Comparison of ENCODE assay signal across 28 cellular contexts in genomic region chr1:20031836-20032235, GRCh38. TPM values are rescaled to one million over a fixed set of nuclear protein-coding genes. Genes with fewer than 3 reads are reported as not detected.
"Had no signal": no experiment of that assay in that cellular context is flagged by ENCODE, and none has a peak within 500 bp of the region (broad histone marks: within the 10 kb centered on the region; RNA-seq: fewer than 3 reads in every experiment).

No MANE protein-coding gene starts in this region.

- H3K27me3 ChIP-seq: colonic mucosa, neural progenitor cell, pancreas, sigmoid colon had no signal

- H3K4me3 ChIP-seq: colonic mucosa, left lung, lung, neural progenitor cell, pancreas, sigmoid colon, skin epidermis, thoracic aorta, transverse colon had no signal

- H3K4me3 Mint-ChIP-seq: endodermal cell; natural killer cell treated with Interleukin-12 subunit alpha and Interleukin-12 subunit beta and Interleukin-15 and Interleukin-18, amount 100 ng/mL, for 72 hours; neural progenitor cell; stimulated activated naive B cell treated with anti-CD40 and anti-IgM and Interleukin-4, amounts not matched to agents 10 μg/mL and 1 μg/mL and 100 μg/mL, for 72 hours; stimulated activated naive CD8-positive, alpha-beta T cell treated with anti-CD3 and anti-CD28 coated beads, Interleukin-15, amount 100 ng/mL, for 72 hours had no signal

- H3K36me3 Mint-ChIP-seq: neural progenitor cell had no signal

- DNase-seq: colonic mucosa; effector CD4-positive, alpha-beta T cell; endodermal cell; erythroblast; foreskin melanocyte; head of caudate nucleus; islet precursor cell; left lung; mesenchymal stem cell; midbrain; nucleus accumbens; pancreas; retina; sigmoid colon; stimulated activated CD4-positive, alpha-beta T cell treated with anti-CD3 and anti-CD28 coated beads, Interleukin-2, amount 100 ng/mL, for 24 hours; stimulated activated CD4-positive, alpha-beta T cell treated with anti-CD3 and anti-CD28 coated beads, Interleukin-4, amount 100 ng/mL, for 4 hours; stimulated activated naive B cell treated with anti-CD40 and anti-IgM and Interleukin-4, amounts not matched to agents 10 μg/mL and 1 μg/mL and 100 μg/mL, for 72 hours; stimulated activated naive CD8-positive, alpha-beta T cell treated with anti-CD3 and anti-CD28 coated beads, Interleukin-15, amount 100 ng/mL, for 72 hours; transverse colon had no signal

- H3K9me3 ChIP-seq: colonic mucosa, pancreas had no signal

- H3K27ac Mint-ChIP-seq: endodermal cell; natural killer cell treated with Interleukin-12 subunit alpha and Interleukin-12 subunit beta and Interleukin-15 and Interleukin-18, amount 100 ng/mL, for 72 hours; neural progenitor cell; progenitor cell of endocrine pancreas; stimulated activated naive B cell treated with anti-CD40 and anti-IgM and Interleukin-4, amounts not matched to agents 10 μg/mL and 1 μg/mL and 100 μg/mL, for 72 hours; stimulated activated naive CD8-positive, alpha-beta T cell treated with anti-CD3 and anti-CD28 coated beads, Interleukin-15, amount 100 ng/mL, for 72 hours had no signal

- H3K4me1 Mint-ChIP-seq: endodermal cell; neural progenitor cell; stimulated activated naive B cell treated with anti-CD40 and anti-IgM and Interleukin-4, amounts not matched to agents 10 μg/mL and 1 μg/mL and 100 μg/mL, for 72 hours; stimulated activated naive CD8-positive, alpha-beta T cell treated with anti-CD3 and anti-CD28 coated beads, Interleukin-15, amount 100 ng/mL, for 72 hours had no signal

- H3K4me1 ChIP-seq: colonic mucosa, left lung, neural progenitor cell, pancreas, sigmoid colon, transverse colon had no signal

- H3K27ac ChIP-seq: colonic mucosa, left lung, neural progenitor cell, pancreas, sigmoid colon, skin epidermis, thoracic aorta, transverse colon had no signal

- ATAC-seq: left lung; natural killer cell treated with Interleukin-12 subunit alpha and Interleukin-12 subunit beta and Interleukin-15 and Interleukin-18, amount 100 ng/mL, for 72 hours; pancreas; stimulated activated naive B cell treated with anti-CD40 and anti-IgM and Interleukin-4, amounts not matched to agents 10 μg/mL and 1 μg/mL and 100 μg/mL, for 72 hours; stimulated activated naive CD8-positive, alpha-beta T cell treated with anti-CD3 and anti-CD28 coated beads, Interleukin-15, amount 100 ng/mL, for 72 hours had no signal

- H3K36me3 ChIP-seq: colonic mucosa, left lung, neural progenitor cell, pancreas, sigmoid colon, thoracic aorta, transverse colon had no signal

RNA-seq across cellular contexts. Expression of gene PLA2G5, which starts 38.2 kb away (rescaled TPM):
- total RNA-seq: cerebellum; endodermal cell; endothelial cell of umbilical vein; natural killer cell treated with Interleukin-12 subunit alpha and Interleukin-12 subunit beta and Interleukin-15 and Interleukin-18, amount 100 ng/mL, for 72 hours; progenitor cell of endocrine pancreas had no signal

RNA-seq across cellular contexts. Expression of gene PLA2G2A, which starts 52.4 kb away (rescaled TPM):
- total RNA-seq: cerebellum; dermis microvascular lymphatic vessel endothelial cell; endothelial cell of umbilical vein; natural killer cell treated with Interleukin-12 subunit alpha and Interleukin-12 subunit beta and Interleukin-15 and Interleukin-18, amount 100 ng/mL, for 72 hours had no signal
- polyA plus RNA-seq: endothelial cell of umbilical vein had no signal
